ENCODE assay signal across 8 cellular contexts in the genomic region with DNA sequence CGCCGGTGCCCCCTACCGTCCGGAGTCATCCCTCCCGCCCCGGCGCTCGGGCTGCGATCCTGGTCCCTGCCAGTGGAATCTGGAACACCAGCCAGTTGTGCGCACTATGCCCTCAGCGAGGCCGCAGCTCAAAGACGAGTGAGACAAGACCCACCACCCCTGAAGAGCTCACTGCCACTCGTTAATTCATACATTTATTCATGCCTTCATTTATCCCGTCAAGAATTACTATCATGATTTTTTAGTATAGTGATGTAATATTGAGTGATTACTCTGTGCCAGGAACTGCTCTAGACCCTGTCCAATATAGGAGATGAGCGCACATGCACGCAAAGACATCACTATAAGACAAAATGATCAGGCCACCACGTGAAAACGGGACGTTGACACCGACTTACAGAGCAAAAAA. TPM values are rescaled to one million over a fixed set of nuclear protein-coding genes. Genes with fewer than 3 reads are reported as not detected.
DNase-seq lines count a peak whose midpoint lies in the region; ATAC-seq and TF ChIP-seq lines count a peak whose summit lies in the region.

No MANE protein-coding gene starts in this region.

- peak overlapping the region; percentile 99 for H3K4me3 Mint-ChIP-seq in activated B cell treated with CpG ODN at 0.5 μM for 24 hours

- DNase-seq in activated T-cell treated with anti-CD3 and anti-CD28 coated beads for 1 hour (ENCODE audit: low read depth) (peak; percentile 72), activated B cell treated with CpG ODN at 0.5 μM for 24 hours (no peak), fibroblast of villous mesenchyme (ENCODE audit: low read depth) (no peak), NCI-H2196 (lab: John Stamatoyannopoulos, UW; ENCODE audit: unreplicated experiment) (no peak)
- no peak for DNase-seq in activated T-cell treated with anti-CD3 and anti-CD28 coated beads, Interleukin-2, amount 50 U/mL, for 1 hour

- peak; percentile 66 for TF ChIP-seq CTCF in activated B cell treated with CpG ODN at 0.5 μM for 24 hours (IDR thresholded peaks at IDR 0.05)
- TF ChIP-seq CTCF in fibroblast of villous mesenchyme (IDR thresholded peaks at IDR 0.05; ENCODE audit: insufficient read depth, low read depth, low read length) = peak; percentile 85
- peak; percentile 64 for TF ChIP-seq CTCF in neutrophil (IDR thresholded peaks at IDR 0.05)

- H3K36me3 Mint-ChIP-seq in activated B cell treated with CpG ODN at 0.5 μM for 24 hours (ENCODE audit: low read depth) = peaks cover 8% of the 10 kb centered on the region

- H3K27ac ChIP-seq in neutrophil = peak overlapping the region; percentile 88

- H3K4me3 ChIP-seq in fibroblast of villous mesenchyme (ENCODE audit: low read depth, low read length) (peak overlapping the region; percentile 98), neutrophil (ENCODE audit: low read depth in 1 of 2, low read length in 1 of 2) (peak overlapping the region; percentile 74 to 96)

- peaks cover 30% of the 10 kb centered on the region for H3K4me1 Mint-ChIP-seq in activated B cell treated with CpG ODN at 0.5 μM for 24 hours

- H3K36me3 ChIP-seq in neutrophil = no peaks in the 10 kb centered on the region

- no peaks in the 10 kb centered on the region for H3K9me3 Mint-ChIP-seq in activated B cell treated with CpG ODN at 0.5 μM for 24 hours

- intact Hi-C loops in activated B cell treated with CpG ODN at 0.5 μM for 24 hours (cut with micrococcal nuclease) = loop anchor here (1.0 to 10.0 kb wide), 8 partner anchors 234 to 1457 kb away; partner anchors contain the start of genes GSTCD and INTS12

- H3K9me3 ChIP-seq in neutrophil = no peaks in the 10 kb centered on the region

- H3K27ac Mint-ChIP-seq in activated B cell treated with CpG ODN at 0.5 μM for 24 hours = peak overlapping the region; percentile 98

- H3K27me3 ChIP-seq in neutrophil = no peaks in the 10 kb centered on the region

- ATAC-seq in HG02870 (IDR thresholded peaks at IDR 0.05; ENCODE audit: unreplicated experiment) (peak; percentile 2), activated B cell treated with CpG ODN at 0.5 μM for 24 hours (ENCODE audit: low read depth) (peak; percentile 1), esophagus mucosa (no peak)

- H3K4me1 ChIP-seq in neutrophil (ENCODE audit: control insufficient read depth in 1 of 2, insufficient read depth in 1 of 2, low read depth in 1 of 2, low read length in 1 of 2) = peaks cover 40 to 41% of the 10 kb centered on the region in 2 experiments

- POLR2A ChIA-PET in activated B cell treated with CpG ODN at 0.5 μM for 24 hours (lab: Charles Lee) = interaction anchor here (0.6 to 3.3 kb wide), 13 partner anchors 169 to 543 kb away, joined by 3 to 34 read pairs (median 5); partner anchors contain the start of genes GSTCD, INTS12 and TET2

- CTCF ChIA-PET in activated B cell treated with CpG ODN at 0.5 μM for 24 hours (lab: Charles Lee) = interaction anchor here (0.6 to 2.8 kb wide), 29 partner anchors 8 to 763 kb away, joined by 3 to 33 read pairs (median 3); partner anchors contain the start of gene TET2

- no peaks in the 10 kb centered on the region for H3K27me3 Mint-ChIP-seq in activated B cell treated with CpG ODN at 0.5 μM for 24 hours

RNA-seq across cellular contexts. Expression of gene PPA2, which starts 0.3 kb away (rescaled TPM):
- total RNA-seq in activated B cell treated with CpG ODN at 0.5 μM for 24 hours = 44.8 and 54.3 TPM in 2 replicates
- 84.1 and 103 TPM in 2 replicates for total RNA-seq in fibroblast of villous mesenchyme
- 90.8 TPM for total RNA-seq in esophagus mucosa
